ENCODE assay signal across 8 cellular contexts in genomic region chr22:19120829-19121630, GRCh38. TPM values are rescaled to one million over a fixed set of nuclear protein-coding genes. Genes with fewer than 3 reads are reported as not detected.
DNase-seq lines count a peak whose midpoint lies in the region; ATAC-seq, FAIRE-seq and TF ChIP-seq lines count a peak whose summit lies in the region.

No MANE protein-coding gene starts in this region.

- peak overlapping the region; percentile 97 for H3K9ac ChIP-seq in NT2/D1 (ENCODE audit: insufficient read length, low read depth)

- TF ChIP-seq CTCF in lung (IDR thresholded peaks at IDR 0.05; ENCODE audit: control extremely low read depth, extremely low read depth): no peak

- H3K27me3 ChIP-seq in NT2/D1 (ENCODE audit: insufficient read depth, insufficient read length): no peaks in the 10 kb centered on the region
- H3K27me3 ChIP-seq in lung (ENCODE audit: control insufficient read depth, insufficient read depth): no peaks in the 10 kb centered on the region

- no peak for ATAC-seq in lung (ENCODE audit: insufficient read depth, low FRiP score)
- ATAC-seq in HG03432 (IDR thresholded peaks at IDR 0.05; ENCODE audit: unreplicated experiment): no peak

- peak; percentile 40 for DNase-seq in activated CD8-positive, alpha-beta memory T cell treated with anti-CD3 and anti-CD28 coated beads, Interleukin-2, amount 50 U/mL, for 4 hours
- DNase-seq in activated CD8-positive, alpha-beta memory T cell treated with anti-CD3 and anti-CD28 coated beads, Interleukin-2, amount 50 U/mL, for 48 hours: no peak
- DNase-seq in NT2/D1 (ENCODE audit: low read depth, low spot score) (no peak), cerebellar cortex (ENCODE audit: low spot score) (peak; percentile 27), lung (ENCODE audit: low spot score) (peak; percentile 67), urothelium cell line (ENCODE audit: low spot score) (peak; percentile 77), inferior parietal cortex (ENCODE audit: extremely low spot score) (no peak)

- WGBS in lung, 2 donors: 18 to 26% methylated on average over 23 of the region's 23 CpGs

- H3K36me3 ChIP-seq in NT2/D1 (ENCODE audit: insufficient read depth, insufficient read length, low read length): peaks cover 43% of the 10 kb centered on the region
- H3K36me3 ChIP-seq in lung (ENCODE audit: control insufficient read depth in 2 of 2, insufficient read depth in 2 of 2, low read length in 2 of 2): no peaks in the 10 kb centered on the region

- H3K4me1 ChIP-seq in NT2/D1 (ENCODE audit: insufficient read depth, insufficient read length) (peaks cover 8% of the 10 kb centered on the region), lung (ENCODE audit: control insufficient read depth in 2 of 2, insufficient read depth in 2 of 2, low read length in 2 of 2) (peaks cover 9 to 33% of the 10 kb centered on the region in 2 donors)

- H3K4me3 ChIP-seq in NT2/D1 (ENCODE audit: insufficient read length, low read depth) (peak overlapping the region; percentile 94), lung (peak overlapping the region; percentile 92)

- peak overlapping the region; percentile 97 to 98 for H3K27ac ChIP-seq in lung (ENCODE audit: low read depth in 1 of 2, low read length in 1 of 2)

- H3K9me3 ChIP-seq in NT2/D1 (ENCODE audit: insufficient read depth, low read length) (no peaks in the 10 kb centered on the region), lung (ENCODE audit: control insufficient read depth in 2 of 2, insufficient read depth in 1 of 2, low read length in 1 of 2) (no peaks in the 10 kb centered on the region)

- FAIRE-seq in urothelium cell line (lab: Jason Lieb, UNC): no peak

RNA-seq across cellular contexts. Expression of gene DGCR2, which starts 1.2 kb away (rescaled TPM):
- 10 to 100 TPM; 57.9 to 77.4 TPM for total RNA-seq in lung
- polyA plus RNA-seq in lung: 10 to 100 TPM; 40.4 to 43.0 TPM

RNA-seq across cellular contexts. Expression of gene TSSK2, which starts 10.1 kb away (rescaled TPM):
- under 1 TPM in 1 of 2 donors, not detected in 1; 0.25 TPM for total RNA-seq in lung
- under 1 TPM; 0.08 TPM for polyA plus RNA-seq in lung

RNA-seq across cellular contexts. Expression of gene ESS2, which starts 23.4 kb away (rescaled TPM):
- 10 to 100 TPM in 1 of 2 donors, 1 to 10 TPM in 1; 7.9 to 15.3 TPM for total RNA-seq in lung
- polyA plus RNA-seq in lung: 10 to 100 TPM; 12.2 to 19.8 TPM

RNA-seq across cellular contexts. Expression of gene GSC2, which starts 29.1 kb away (rescaled TPM):
- total RNA-seq in lung: not detected
- not detected for polyA plus RNA-seq in lung

RNA-seq across cellular contexts. Expression of gene SLC25A1, which starts 57.5 kb away (rescaled TPM):
- total RNA-seq in lung: 10 to 100 TPM; 36.3 to 95.8 TPM
- polyA plus RNA-seq in lung: 10 to 100 TPM; 48.1 to 49.1 TPM

Comparison
In these comparisons a context has a peak if more than half of its experiments do, and no peak if none do; other contexts are left out.
1. DNase-seq: peak in activated CD8-positive, alpha-beta memory T cell treated with anti-CD3 and anti-CD28 coated beads, Interleukin-2, amount 50 U/mL, for 4 hours (single experiment), cerebellar cortex (single experiment), lung (single experiment) and urothelium cell line (single experiment); none in activated CD8-positive, alpha-beta memory T cell treated with anti-CD3 and anti-CD28 coated beads, Interleukin-2, amount 50 U/mL, for 48 hours (single experiment), NT2/D1 (single experiment) and inferior parietal cortex (single experiment).